In the genomic region with DNA sequence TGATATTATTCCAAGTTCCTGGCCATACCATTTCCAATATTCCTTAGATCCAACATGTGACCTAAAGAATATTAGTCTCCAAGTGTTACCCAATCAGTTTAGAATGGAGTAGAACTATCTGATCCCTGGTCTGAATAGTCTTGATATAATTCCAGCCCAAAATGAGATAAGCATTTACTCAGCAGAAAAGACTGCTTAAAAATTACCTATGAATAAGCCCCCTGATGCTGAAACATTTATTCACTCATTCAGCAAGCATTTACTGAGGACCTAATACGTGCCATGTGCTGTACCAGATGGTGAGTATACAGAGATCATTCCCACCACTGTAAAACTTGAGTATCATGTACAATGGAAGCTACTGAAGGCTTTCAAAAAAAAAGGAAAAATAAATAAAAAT, we compare ENCODE assay signal across 16 cellular contexts.
DNase-seq lines count a peak whose midpoint lies in the region; TF ChIP-seq lines count a peak whose summit lies in the region.
"Had no signal": no experiment of that assay in that cellular context is flagged by ENCODE, and none has a peak within 500 bp of the region (broad histone marks: within the 10 kb centered on the region; RNA-seq: fewer than 3 reads in every experiment).

No MANE protein-coding gene starts in this region.

- H3F3A ChIP-seq in GM23248 (ENCODE audit: insufficient read depth): peaks cover 20% of the 10 kb centered on the region

- H3K27me3 ChIP-seq in GM23248 (replicated peaks; ENCODE audit: insufficient read depth) (no peaks in the 10 kb centered on the region), uterus (no peaks in the 10 kb centered on the region)

- H3K9me2 ChIP-seq in GM23248 (ENCODE audit: insufficient read depth): no peaks in the 10 kb centered on the region

- H3K4me3 ChIP-seq in GM23248 (no peak overlapping the region), fibroblast of the aortic adventitia (ENCODE audit: low read depth, low read length) (no peak overlapping the region), uterus (no peak overlapping the region)
- H3K4me3 ChIP-seq: GM12878, GM23338 had no signal

- H4K20me1 ChIP-seq in GM23248 (ENCODE audit: insufficient read depth): no peaks in the 10 kb centered on the region

- 4 to 17% methylated on average over 1 of the region's 1 CpG for WGBS in GM23248 (ENCODE audit: low coverage in 1 of 2, low lambda C conversion rate in 2 of 2, missing lambda C conversion rate in 2 of 2), 2 experiments

- TF ChIP-seq CTCF in fibroblast of the aortic adventitia (IDR thresholded peaks at IDR 0.05; ENCODE audit: insufficient read depth, low read length): no peak
- no peak for TF ChIP-seq CTCF in uterus (IDR thresholded peaks at IDR 0.05)

- DNase-seq in GM23248: peak; percentile 33
- DNase-seq in amniotic epithelial cell (ENCODE audit: low read depth): peak; percentile 55
- DNase-seq in fibroblast of the aortic adventitia (ENCODE audit: low read depth): peak; percentile 34
- no peak for DNase-seq in activated effector memory CD4-positive, alpha-beta T cell treated with anti-CD3 and anti-CD28 coated beads, Interleukin-2, amount 50 U/mL, for 16 hours
- DNase-seq in uterus: no peak
- DNase-seq in anterior cingulate cortex (lab: John Stamatoyannopoulos, UW): no peak
- DNase-seq: C1 segment of cervical spinal cord; Calu3; CD4-positive, alpha-beta memory T cell; COR-L47; DMS53; DMS79 treated with DMSO at 0.1 percent for 48 hours; H9; HFFc6 had no signal

- H3K36me3 ChIP-seq in GM23248 (ENCODE audit: low read depth) (no peaks in the 10 kb centered on the region), uterus (no peaks in the 10 kb centered on the region)

- no peak overlapping the region for H3K4me2 ChIP-seq in GM23248 (ENCODE audit: unreplicated experiment)
- H3K4me2 ChIP-seq: GM23338 had no signal

- H3K9me3 ChIP-seq in GM23248 (ENCODE audit: low read depth) (no peaks in the 10 kb centered on the region), uterus (no peaks in the 10 kb centered on the region)

- H2AFZ ChIP-seq in GM23248: no peak overlapping the region
- H2AFZ ChIP-seq: GM23338 had no signal

- H3K27ac ChIP-seq in GM23248 (no peak overlapping the region), uterus (no peak overlapping the region)

- no peaks in the 10 kb centered on the region for H3K79me2 ChIP-seq in GM23248 (ENCODE audit: insufficient read depth)

- in situ Hi-C loops in GM23248 (cut with MboI): no loop called here

- no peak for TF ChIP-seq POLR2A in uterus (IDR thresholded peaks at IDR 0.05)

- intact Hi-C loops in uterus (cut with DNase I; ENCODE audit: low total_unique reads): no loop called here

- H3K4me1 ChIP-seq in GM23248 (ENCODE audit: insufficient read depth): peaks cover 12% of the 10 kb centered on the region
- H3K4me1 ChIP-seq in uterus: no peaks in the 10 kb centered on the region

- no peak overlapping the region for H3K9ac ChIP-seq in GM23248

Comparison
In these comparisons a context has a peak if more than half of its experiments do, and no peak if none do; other contexts are left out.
1. DNase-seq: peak in GM23248 (single experiment), amniotic epithelial cell (single experiment) and fibroblast of the aortic adventitia (single experiment); none in activated effector memory CD4-positive, alpha-beta T cell treated with anti-CD3 and anti-CD28 coated beads, Interleukin-2, amount 50 U/mL, for 16 hours (single experiment), uterus (0 of 2) and anterior cingulate cortex (0 of 58).